In genomic region chr2:27271631-27272340, GRCh38 we compare ENCODE assay signal across 1 cellular context.
TF ChIP-seq lines count a peak whose summit lies in the region.

No MANE protein-coding gene starts in this region.

TF ChIP-seq in K562, 482 proteins besides CTCF, POLR2A, EP300 and RAD21 (continued from another document and continues in another):
- TF ChIP-seq HBP1 (CRISPR knock-in tag; IDR thresholded peaks at IDR 0.05) (no peak), JUNB (CRISPR knock-in tag; conservative IDR thresholded peaks at IDR 0.05) (no peak), ZNF146 (CRISPR knock-in tag; IDR thresholded peaks at IDR 0.05; ENCODE audit: unreplicated experiment) (no peak), ZBTB12 (CRISPR knock-in tag; IDR thresholded peaks at IDR 0.05) (no peak), RNF2 (IDR thresholded peaks at IDR 0.05) (0 out of 2 replicates have a peak, but pooled peaks have one; percentile 52), ZNF445 (CRISPR knock-in tag; IDR thresholded peaks at IDR 0.05; ENCODE audit: low read depth) (no peak), ATF1 (CRISPR knock-in tag; IDR thresholded peaks at IDR 0.05) (no peak), ATF1 (tag; IDR thresholded peaks at IDR 0.05) (peak; percentile 28; the same call in 1 of the 2 replicates), YY1 (IDR thresholded peaks at IDR 0.05; ENCODE audit: borderline replicate concordance in 1 of 3, control insufficient read depth in 1 of 3, extremely low read depth in 1 of 3, insufficient read depth in 3 of 3, insufficient read length in 1 of 3, insufficient replicate concordance in 2 of 3, low read depth in 1 of 3, low read length in 2 of 3) (no peak), MECOM (CRISPR knock-in tag; IDR thresholded peaks at IDR 0.05) (0 out of 2 replicates have a peak, but pooled peaks have one; percentile 29), NFXL1 (CRISPR knock-in tag; IDR thresholded peaks at IDR 0.05) (no peak), IRF1 (CRISPR knock-in tag; IDR thresholded peaks at IDR 0.05; ENCODE audit: borderline replicate concordance) (no peak), CBX5 (IDR thresholded peaks at IDR 0.05; ENCODE audit: borderline replicate concordance, low read depth) (no peak), ARID1B (IDR thresholded peaks at IDR 0.05) (peak; percentile 62; the same call in 1 of the 2 replicates), DIDO1 (tag; IDR thresholded peaks at IDR 0.05; ENCODE audit: low read depth) (no peak), MEF2A (IDR thresholded peaks at IDR 0.05; ENCODE audit: control insufficient read depth, low read depth, low read length) (peak; percentile 75; the same call in 1 of the 2 replicates), ZEB2 (IDR thresholded peaks at IDR 0.05) (0 out of 2 replicates have a peak, but pooled peaks have one; percentile 37), CBFA2T3 (IDR thresholded peaks at IDR 0.05) (peak; percentile 77), CC2D1A (IDR thresholded peaks at IDR 0.05) (no peak), BRD9 (IDR thresholded peaks at IDR 0.05; ENCODE audit: low read depth, partially characterized antibody) (no peak), ZNF311 (CRISPR knock-in tag; IDR thresholded peaks at IDR 0.05) (no peak), ZNF79 (CRISPR knock-in tag; IDR thresholded peaks at IDR 0.05; ENCODE audit: low read depth) (no peak), CREB3 (tag; conservative IDR thresholded peaks at IDR 0.05; ENCODE audit: low read depth) (no peak), LCOR (CRISPR knock-in tag; IDR thresholded peaks at IDR 0.05) (no peak), SMAD2 (IDR thresholded peaks at IDR 0.05; ENCODE audit: low read depth, low read length) (no peak), ZNF140 (CRISPR knock-in tag; IDR thresholded peaks at IDR 0.05) (no peak), NUFIP1 (IDR thresholded peaks at IDR 0.05; ENCODE audit: partially characterized antibody) (no peak), TCF15 (CRISPR knock-in tag; IDR thresholded peaks at IDR 0.05) (no peak), ESRRB (CRISPR knock-in tag; IDR thresholded peaks at IDR 0.05; ENCODE audit: borderline replicate concordance) (no peak)
- TF ChIP-seq, protein P1, sequence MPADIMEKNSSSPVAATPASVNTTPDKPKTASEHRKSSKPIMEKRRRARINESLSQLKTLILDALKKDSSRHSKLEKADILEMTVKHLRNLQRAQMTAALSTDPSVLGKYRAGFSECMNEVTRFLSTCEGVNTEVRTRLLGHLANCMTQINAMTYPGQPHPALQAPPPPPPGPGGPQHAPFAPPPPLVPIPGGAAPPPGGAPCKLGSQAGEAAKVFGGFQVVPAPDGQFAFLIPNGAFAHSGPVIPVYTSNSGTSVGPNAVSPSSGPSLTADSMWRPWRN (IDR thresholded peaks at IDR 0.05; ENCODE audit: low read depth) = no peak
- TF ChIP-seq, protein P2, sequence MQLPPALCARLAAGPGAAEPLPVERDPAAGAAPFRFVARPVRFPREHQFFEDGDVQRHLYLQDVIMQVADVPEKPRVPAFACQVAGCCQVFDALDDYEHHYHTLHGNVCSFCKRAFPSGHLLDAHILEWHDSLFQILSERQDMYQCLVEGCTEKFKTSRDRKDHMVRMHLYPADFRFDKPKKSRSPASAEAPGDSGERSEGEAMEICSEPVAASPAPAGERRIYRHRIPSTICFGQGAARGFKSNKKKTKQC (CRISPR knock-in tag; IDR thresholded peaks at IDR 0.05) = no peak
- TF ChIP-seq, protein P3, sequence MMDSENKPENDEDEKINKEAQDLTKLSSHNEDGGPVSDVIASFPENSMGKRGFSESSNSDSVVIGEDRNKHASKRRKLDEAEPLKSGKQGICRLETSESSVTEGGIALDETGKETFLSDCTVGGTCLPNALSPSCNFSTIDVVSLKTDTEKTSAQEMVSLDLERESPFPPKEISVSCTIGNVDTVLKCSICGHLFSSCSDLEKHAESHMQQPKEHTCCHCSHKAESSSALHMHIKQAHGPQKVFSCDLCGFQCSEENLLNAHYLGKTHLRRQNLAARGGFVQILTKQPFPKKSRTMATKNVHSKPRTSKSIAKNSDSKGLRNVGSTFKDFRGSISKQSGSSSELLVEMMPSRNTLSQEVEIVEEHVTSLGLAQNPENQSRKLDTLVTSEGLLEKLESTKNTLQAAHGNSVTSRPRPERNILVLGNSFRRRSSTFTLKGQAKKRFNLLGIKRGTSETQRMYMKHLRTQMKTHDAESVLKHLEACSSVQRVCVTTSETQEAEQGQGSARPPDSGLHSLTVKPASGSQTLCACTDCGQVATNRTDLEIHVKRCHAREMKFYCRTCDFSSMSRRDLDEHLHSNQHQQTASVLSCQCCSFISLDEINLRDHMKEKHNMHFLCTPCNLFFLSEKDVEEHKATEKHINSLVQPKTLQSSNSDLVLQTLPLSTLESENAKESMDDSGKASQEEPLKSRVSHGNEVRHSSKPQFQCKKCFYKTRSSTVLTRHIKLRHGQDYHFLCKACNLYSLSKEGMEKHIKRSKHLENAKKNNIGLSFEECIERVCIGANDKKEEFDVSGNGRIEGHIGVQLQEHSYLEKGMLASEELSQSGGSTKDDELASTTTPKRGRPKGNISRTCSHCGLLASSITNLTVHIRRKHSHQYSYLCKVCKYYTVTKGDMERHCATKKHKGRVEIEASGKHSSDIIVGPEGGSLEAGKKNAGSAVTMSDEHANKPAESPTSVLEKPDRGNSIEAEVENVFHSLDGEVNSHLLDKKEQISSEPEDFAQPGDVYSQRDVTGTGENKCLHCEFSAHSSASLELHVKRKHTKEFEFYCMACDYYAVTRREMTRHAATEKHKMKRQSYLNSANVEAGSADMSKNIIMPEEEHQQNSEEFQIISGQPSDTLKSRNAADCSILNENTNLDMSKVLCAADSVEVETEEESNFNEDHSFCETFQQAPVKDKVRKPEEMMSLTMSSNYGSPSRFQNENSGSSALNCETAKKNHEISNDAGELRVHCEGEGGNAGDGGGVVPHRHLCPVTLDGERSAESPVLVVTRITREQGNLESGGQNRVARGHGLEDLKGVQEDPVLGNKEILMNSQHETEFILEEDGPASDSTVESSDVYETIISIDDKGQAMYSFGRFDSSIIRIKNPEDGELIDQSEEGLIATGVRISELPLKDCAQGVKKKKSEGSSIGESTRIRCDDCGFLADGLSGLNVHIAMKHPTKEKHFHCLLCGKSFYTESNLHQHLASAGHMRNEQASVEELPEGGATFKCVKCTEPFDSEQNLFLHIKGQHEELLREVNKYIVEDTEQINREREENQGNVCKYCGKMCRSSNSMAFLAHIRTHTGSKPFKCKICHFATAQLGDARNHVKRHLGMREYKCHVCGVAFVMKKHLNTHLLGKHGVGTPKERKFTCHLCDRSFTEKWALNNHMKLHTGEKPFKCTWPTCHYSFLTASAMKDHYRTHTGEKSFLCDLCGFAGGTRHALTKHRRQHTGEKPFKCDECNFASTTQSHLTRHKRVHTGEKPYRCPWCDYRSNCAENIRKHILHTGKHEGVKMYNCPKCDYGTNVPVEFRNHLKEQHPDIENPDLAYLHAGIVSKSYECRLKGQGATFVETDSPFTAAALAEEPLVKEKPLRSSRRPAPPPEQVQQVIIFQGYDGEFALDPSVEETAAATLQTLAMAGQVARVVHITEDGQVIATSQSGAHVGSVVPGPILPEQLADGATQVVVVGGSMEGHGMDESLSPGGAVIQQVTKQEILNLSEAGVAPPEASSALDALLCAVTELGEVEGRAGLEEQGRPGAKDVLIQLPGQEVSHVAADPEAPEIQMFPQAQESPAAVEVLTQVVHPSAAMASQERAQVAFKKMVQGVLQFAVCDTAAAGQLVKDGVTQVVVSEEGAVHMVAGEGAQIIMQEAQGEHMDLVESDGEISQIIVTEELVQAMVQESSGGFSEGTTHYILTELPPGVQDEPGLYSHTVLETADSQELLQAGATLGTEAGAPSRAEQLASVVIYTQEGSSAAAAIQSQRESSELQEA (IDR thresholded peaks at IDR 0.05; ENCODE audit: low read depth) = no peak
- TF ChIP-seq, protein P4, sequence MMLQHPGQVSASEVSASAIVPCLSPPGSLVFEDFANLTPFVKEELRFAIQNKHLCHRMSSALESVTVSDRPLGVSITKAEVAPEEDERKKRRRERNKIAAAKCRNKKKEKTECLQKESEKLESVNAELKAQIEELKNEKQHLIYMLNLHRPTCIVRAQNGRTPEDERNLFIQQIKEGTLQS (IDR thresholded peaks at IDR 0.05) = no peak
- TF ChIP-seq, protein P4 (CRISPR knock-in tag; conservative IDR thresholded peaks at IDR 0.05) = no peak
- TF ChIP-seq, protein P5, sequence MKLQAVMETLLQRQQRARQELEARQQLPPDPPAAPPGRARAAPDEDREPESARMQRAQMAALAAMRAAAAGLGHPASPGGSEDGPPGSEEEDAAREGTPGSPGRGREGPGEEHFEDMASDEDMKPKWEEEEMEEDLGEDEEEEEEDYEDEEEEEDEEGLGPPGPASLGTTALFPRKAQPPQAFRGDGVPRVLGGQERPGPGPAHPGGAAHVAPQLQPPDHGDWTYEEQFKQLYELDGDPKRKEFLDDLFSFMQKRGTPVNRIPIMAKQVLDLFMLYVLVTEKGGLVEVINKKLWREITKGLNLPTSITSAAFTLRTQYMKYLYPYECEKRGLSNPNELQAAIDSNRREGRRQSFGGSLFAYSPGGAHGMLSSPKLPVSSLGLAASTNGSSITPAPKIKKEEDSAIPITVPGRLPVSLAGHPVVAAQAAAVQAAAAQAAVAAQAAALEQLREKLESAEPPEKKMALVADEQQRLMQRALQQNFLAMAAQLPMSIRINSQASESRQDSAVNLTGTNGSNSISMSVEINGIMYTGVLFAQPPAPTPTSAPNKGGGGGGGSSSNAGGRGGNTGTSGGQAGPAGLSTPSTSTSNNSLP (IDR thresholded peaks at IDR 0.05; ENCODE audit: borderline replicate concordance, low read depth, low read length) = no peak
- TF ChIP-seq, protein P6, sequence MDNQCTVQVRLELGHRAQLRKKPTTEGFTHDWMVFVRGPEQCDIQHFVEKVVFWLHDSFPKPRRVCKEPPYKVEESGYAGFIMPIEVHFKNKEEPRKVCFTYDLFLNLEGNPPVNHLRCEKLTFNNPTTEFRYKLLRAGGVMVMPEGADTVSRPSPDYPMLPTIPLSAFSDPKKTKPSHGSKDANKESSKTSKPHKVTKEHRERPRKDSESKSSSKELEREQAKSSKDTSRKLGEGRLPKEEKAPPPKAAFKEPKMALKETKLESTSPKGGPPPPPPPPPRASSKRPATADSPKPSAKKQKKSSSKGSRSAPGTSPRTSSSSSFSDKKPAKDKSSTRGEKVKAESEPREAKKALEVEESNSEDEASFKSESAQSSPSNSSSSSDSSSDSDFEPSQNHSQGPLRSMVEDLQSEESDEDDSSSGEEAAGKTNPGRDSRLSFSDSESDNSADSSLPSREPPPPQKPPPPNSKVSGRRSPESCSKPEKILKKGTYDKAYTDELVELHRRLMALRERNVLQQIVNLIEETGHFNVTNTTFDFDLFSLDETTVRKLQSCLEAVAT (IDR thresholded peaks at IDR 0.05) = no peak
- TF ChIP-seq, protein P7, sequence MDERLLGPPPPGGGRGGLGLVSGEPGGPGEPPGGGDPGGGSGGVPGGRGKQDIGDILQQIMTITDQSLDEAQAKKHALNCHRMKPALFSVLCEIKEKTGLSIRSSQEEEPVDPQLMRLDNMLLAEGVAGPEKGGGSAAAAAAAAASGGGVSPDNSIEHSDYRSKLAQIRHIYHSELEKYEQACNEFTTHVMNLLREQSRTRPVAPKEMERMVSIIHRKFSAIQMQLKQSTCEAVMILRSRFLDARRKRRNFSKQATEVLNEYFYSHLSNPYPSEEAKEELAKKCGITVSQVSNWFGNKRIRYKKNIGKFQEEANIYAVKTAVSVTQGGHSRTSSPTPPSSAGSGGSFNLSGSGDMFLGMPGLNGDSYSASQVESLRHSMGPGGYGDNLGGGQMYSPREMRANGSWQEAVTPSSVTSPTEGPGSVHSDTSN (CRISPR knock-in tag; IDR thresholded peaks at IDR 0.05; ENCODE audit: low read depth) = no peak
- TF ChIP-seq, protein P7 (tag; conservative IDR thresholded peaks at IDR 0.05; ENCODE audit: low read depth) = peak; percentile 56; the same call in 1 of the 2 replicates
